ENCODE assay signal across 2 cellular contexts in the genomic region with DNA sequence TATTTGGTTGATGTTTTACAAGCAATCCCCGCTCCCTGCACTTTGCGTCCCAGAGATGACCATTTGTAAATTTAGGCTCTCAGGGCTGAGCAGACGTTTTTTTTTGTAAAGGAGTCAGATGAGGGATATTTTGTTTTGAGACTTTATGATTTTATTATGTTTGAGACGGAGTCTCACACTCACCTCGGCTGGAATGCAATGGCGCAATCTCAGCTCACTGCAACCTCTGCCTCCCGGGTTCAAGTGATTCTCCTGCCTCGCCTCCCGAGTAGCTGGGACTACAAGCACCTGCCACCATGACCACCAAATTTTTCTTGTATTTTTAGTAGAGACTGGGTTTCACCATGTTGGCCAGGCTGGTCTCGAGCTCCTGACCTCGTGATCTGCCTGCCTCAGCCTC. TPM values are rescaled to one million over a fixed set of nuclear protein-coding genes. Genes with fewer than 3 reads are reported as not detected.
"Had no signal": no experiment of that assay in that cellular context is flagged by ENCODE, and none has a peak within 500 bp of the region (broad histone marks: within the 10 kb centered on the region; RNA-seq: fewer than 3 reads in every experiment).

No MANE protein-coding gene starts in this region.

RNA-seq across cellular contexts. Expression of gene TLE6, which starts 1.4 kb away (rescaled TPM):
- total RNA-seq: mononuclear cell, transverse colon had no signal
